In the genomic region with DNA sequence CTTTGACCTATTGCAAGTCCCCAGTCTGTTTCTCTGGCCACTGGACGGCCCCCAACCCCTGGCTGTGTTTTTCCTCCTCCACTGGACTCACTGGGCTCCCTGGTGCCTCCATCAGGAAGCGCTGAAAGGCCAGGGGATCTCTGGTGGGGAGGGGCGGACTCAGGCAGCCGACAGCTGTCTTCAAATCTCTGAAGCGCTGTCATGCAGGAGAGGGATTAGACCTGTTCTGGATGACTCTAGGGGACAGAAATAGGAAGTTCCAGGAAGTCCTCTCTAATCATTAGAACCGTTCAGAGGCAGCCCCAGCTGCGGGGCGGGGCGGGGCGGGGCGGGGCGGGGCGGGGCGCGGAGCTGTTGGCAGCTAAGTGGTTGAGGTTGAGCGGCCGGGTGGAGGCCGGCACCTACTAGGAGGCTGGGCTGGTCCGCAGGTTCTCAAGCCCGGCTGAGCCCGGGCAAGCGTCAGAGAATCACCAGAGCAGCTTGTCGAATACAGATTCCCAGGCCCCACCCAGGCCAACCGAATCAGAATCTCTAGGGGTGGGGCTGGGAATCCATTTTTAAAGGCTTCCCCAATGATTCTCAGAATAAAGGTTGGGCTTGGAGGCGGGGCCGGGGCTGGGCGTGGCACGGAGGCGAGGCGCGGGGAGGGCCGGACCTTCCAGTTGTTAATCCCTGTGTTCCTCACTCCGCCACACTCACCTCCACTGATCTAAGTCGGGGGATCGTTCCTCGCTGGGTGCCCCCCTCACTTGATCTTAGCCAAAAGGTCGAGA, we compare ENCODE assay signal across 8 cellular contexts. TPM values are rescaled to one million over a fixed set of nuclear protein-coding genes. Genes with fewer than 3 reads are reported as not detected.
DNase-seq lines count a peak whose midpoint lies in the region; ATAC-seq and TF ChIP-seq lines count a peak whose summit lies in the region.

No MANE protein-coding gene starts in this region.

- DNase-seq in DMS153 (lab: John Stamatoyannopoulos, UW) (peak; percentile 97), Karpas-422 (peak; percentile 78), SHP77 treated with DMSO at 0.1 percent for 48 hours (lab: John Stamatoyannopoulos, UW) (peak; percentile 97), left ventricle myocardium superior (peak; percentile 83), retinal pigment epithelial cell (ENCODE audit: low read depth) (no peak)
- no peak for DNase-seq in NK-92 treated with Interleukin-12 subunit alpha and Interleukin-12 subunit beta, amount 100 ng/mL, for 24 hours (lab: John Stamatoyannopoulos, UW)

- H2AFZ ChIP-seq in Karpas-422 (ENCODE audit: low read length), result 0 out of 2 replicates have a peak overlapping the region, but pooled peaks have one; percentile 20

- no peaks in the 10 kb centered on the region for H3K27me3 ChIP-seq in Karpas-422 (ENCODE audit: low read length)

- peak overlapping the region; percentile 79 for H3K4me3 Mint-ChIP-seq in activated naive CD8-positive, alpha-beta T cell

- intact Hi-C loops in left ventricle myocardium superior (cut with micrococcal nuclease), result no loop called here

- no peaks in the 10 kb centered on the region for H3K36me3 ChIP-seq in Karpas-422 (ENCODE audit: insufficient read depth, low read length)

- H3K4me1 Mint-ChIP-seq in activated naive CD8-positive, alpha-beta T cell (ENCODE audit: low read depth), result peaks cover 10% of the 10 kb centered on the region

- peak overlapping the region; percentile 78 for H3K4me2 ChIP-seq in Karpas-422 (ENCODE audit: low read depth, low read length, poor library complexity, severe bottlenecking)

- H3K9me3 ChIP-seq in Karpas-422 (ENCODE audit: low read length), result no peaks in the 10 kb centered on the region

- peaks cover 39% of the 10 kb centered on the region for H3K4me1 ChIP-seq in Karpas-422 (ENCODE audit: low read length)

- H3K4me3 ChIP-seq in Karpas-422 (ENCODE audit: low read length) (peak overlapping the region; percentile 48; the same call in 1 of the 2 replicates), retinal pigment epithelial cell (ENCODE audit: low read length) (peak overlapping the region; percentile 42)

- H3K27ac ChIP-seq in Karpas-422 (ENCODE audit: low read length), result no peak overlapping the region

- H3K9me3 Mint-ChIP-seq in activated naive CD8-positive, alpha-beta T cell (ENCODE audit: low read depth), result no peaks in the 10 kb centered on the region

- H3K27ac Mint-ChIP-seq in activated naive CD8-positive, alpha-beta T cell, result no peak overlapping the region

- H4K20me1 ChIP-seq in Karpas-422 (ENCODE audit: insufficient read depth, low read depth, low read length), result no peaks in the 10 kb centered on the region

- no peaks in the 10 kb centered on the region for H3K36me3 Mint-ChIP-seq in activated naive CD8-positive, alpha-beta T cell

- no peaks in the 10 kb centered on the region for H3K79me2 ChIP-seq in Karpas-422 (ENCODE audit: low read length)

- peak overlapping the region; percentile 47 for H3K9ac ChIP-seq in Karpas-422 (ENCODE audit: low read length)

- H3K27me3 Mint-ChIP-seq in activated naive CD8-positive, alpha-beta T cell, result peaks cover 10% of the 10 kb centered on the region

- TF ChIP-seq CTCF in retinal pigment epithelial cell (conservative IDR thresholded peaks at IDR 0.05; ENCODE audit: low read depth, low read length), result peak; percentile 27

- H3K9me2 ChIP-seq in Karpas-422 (replicated peaks; ENCODE audit: insufficient read depth, low read length), result no peaks in the 10 kb centered on the region

- ATAC-seq in GM21576 (IDR thresholded peaks at IDR 0.05; ENCODE audit: unreplicated experiment), result peak; percentile 52
- peak; percentile 69 for ATAC-seq in left ventricle myocardium superior

RNA-seq across cellular contexts. Expression of gene PHLDA3, which starts 11.4 kb away (rescaled TPM):
- not detected in 2 replicates for total RNA-seq in Karpas-422 (2014; rRNA removed; shearing (Covaris generic); ENCODE audit: low replicate concordance)
- 20.4 TPM for total RNA-seq in left ventricle myocardium superior

RNA-seq across cellular contexts. Expression of gene CSRP1, which starts 26.5 kb away (rescaled TPM):
- total RNA-seq in Karpas-422 (2014; rRNA removed; shearing (Covaris generic); ENCODE audit: low replicate concordance), result 39.8 and 51.8 TPM in 2 replicates
- total RNA-seq in left ventricle myocardium superior, result 41.4 TPM

RNA-seq across cellular contexts. Expression of gene NAV1, which starts 58.5 kb away (rescaled TPM):
- total RNA-seq in Karpas-422 (2014; rRNA removed; shearing (Covaris generic); ENCODE audit: low replicate concordance), result 0.83 and 2.9 TPM in 2 replicates
- total RNA-seq in left ventricle myocardium superior, result 63.3 TPM

RNA-seq across cellular contexts. Expression of gene TNNI1, which starts 58.9 kb away (rescaled TPM):
- 333 and 375 TPM in 2 replicates for total RNA-seq in Karpas-422 (2014; rRNA removed; shearing (Covaris generic); ENCODE audit: low replicate concordance)
- 1.1 TPM for total RNA-seq in left ventricle myocardium superior

Comparison
In these comparisons a context has a peak if more than half of its experiments do, and no peak if none do; other contexts are left out.
1. DNase-seq: peak in DMS153 (single experiment), Karpas-422 (single experiment), SHP77 treated with DMSO at 0.1 percent for 48 hours (single experiment) and left ventricle myocardium superior (single experiment); none in retinal pigment epithelial cell (single experiment) and NK-92 treated with Interleukin-12 subunit alpha and Interleukin-12 subunit beta, amount 100 ng/mL, for 24 hours (single experiment).
2. RNA of gene PHLDA3, which starts 11.4 kb away (total RNA-seq): 20.4 TPM in left ventricle myocardium superior (single experiment); not detected in Karpas-422; every median in the first group is over 10 times any median in the second.
3. RNA of gene NAV1, which starts 58.5 kb away (total RNA-seq): 63.3 TPM in left ventricle myocardium superior (single experiment); 0.83 to 2.9 TPM in Karpas-422; every median in the first group is over 10 times any median in the second.